Comparison of ENCODE assay signal across 8 cellular contexts in the genomic region with DNA sequence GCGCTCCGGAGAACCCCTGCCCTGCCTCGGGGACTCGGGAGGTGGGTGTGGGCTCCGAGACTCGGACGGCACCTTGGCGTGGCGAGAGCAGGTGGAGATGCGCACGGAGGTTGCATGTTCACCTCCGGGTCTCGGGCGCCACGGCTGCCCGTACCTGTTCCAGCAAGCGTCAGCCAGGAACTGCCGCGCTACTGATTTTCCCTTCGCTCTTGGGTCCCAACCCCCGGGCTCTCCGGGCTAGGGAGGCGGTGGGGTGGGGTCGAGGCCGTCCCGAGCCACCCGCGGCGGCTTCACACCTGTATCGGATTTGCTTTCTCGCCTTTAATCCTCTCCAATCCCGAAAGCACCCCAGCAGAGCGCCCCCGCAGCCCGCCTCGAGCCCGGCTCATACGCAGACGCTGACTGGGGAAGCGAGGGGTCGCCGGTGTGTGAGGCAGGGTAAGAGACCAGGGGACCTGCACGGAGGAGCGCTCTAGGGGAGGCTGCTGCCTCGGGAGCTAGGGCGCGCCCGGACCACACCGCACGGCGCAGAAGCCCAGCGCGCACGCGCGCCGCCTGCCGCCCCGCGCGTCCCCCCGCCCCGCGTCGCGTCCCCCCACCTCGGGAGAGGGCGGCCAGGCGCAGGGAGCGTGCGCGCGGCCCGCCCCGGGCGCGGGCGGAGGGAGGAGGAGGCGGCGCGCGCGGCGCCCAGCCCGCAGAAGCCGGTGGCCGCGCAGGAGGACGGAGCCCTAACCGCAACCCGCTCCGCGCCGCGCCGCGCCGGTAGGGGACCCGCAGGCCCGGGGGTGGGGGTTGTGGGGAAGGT. TPM values are rescaled to one million over a fixed set of nuclear protein-coding genes. Genes with fewer than 3 reads are reported as not detected.
A peak's percentile ranks its signal among the peaks of the same experiment; 100 is the strongest.
DNase-seq lines count a peak whose midpoint lies in the region; ATAC-seq and TF ChIP-seq lines count a peak whose summit lies in the region.

A gene with protein sequence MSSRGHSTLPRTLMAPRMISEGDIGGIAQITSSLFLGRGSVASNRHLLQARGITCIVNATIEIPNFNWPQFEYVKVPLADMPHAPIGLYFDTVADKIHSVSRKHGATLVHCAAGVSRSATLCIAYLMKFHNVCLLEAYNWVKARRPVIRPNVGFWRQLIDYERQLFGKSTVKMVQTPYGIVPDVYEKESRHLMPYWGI (plus strand): TSS at position 695 of the 805 bp plus-strand sequence. CDS start 22,382 bp downstream, outside the sequence.

- in situ Hi-C loops in HAP-1 (cut with MboI; ENCODE audit: low sequenced_read_pairs), result no loop called here

- H3K4me1 Mint-ChIP-seq in progenitor cell of endocrine pancreas (ENCODE audit: low read depth), result peaks cover 26% of the 10 kb centered on the region

- H3K27me3 ChIP-seq in HAP-1 (ENCODE audit: low read depth), result no peaks in the 10 kb centered on the region
- no peaks in the 10 kb centered on the region for H3K27me3 ChIP-seq in adrenal gland
- H3K27me3 ChIP-seq in heart right ventricle, result peaks cover 0 to 24% (median 0%) of the 10 kb centered on the region in 7 donors
- peaks cover 0 to 4% (median 0%) of the 10 kb centered on the region in 4 donors for H3K27me3 ChIP-seq in upper lobe of left lung

- DNase-seq in GM04504 (ENCODE audit: low read depth), result peak; percentile 73
- DNase-seq in HAP-1 (ENCODE audit: low spot score in 2 of 2), result peak; percentile 81 to 89
- peak; percentile 88 for DNase-seq in NAMALWA (ENCODE audit: low spot score)
- DNase-seq in adrenal gland, result peak; percentile 76 to 86 (median 78)
- peak; percentile 73 to 86 for DNase-seq in heart right ventricle
- peak; percentile 84 for DNase-seq in progenitor cell of endocrine pancreas (ENCODE audit: low spot score, unreplicated experiment)
- peak; percentile 71 to 97 for DNase-seq in upper lobe of left lung

- no peak for TF ChIP-seq CTCF in adrenal gland (IDR thresholded peaks at IDR 0.05)
- no peak for TF ChIP-seq CTCF in heart right ventricle (IDR thresholded peaks at IDR 0.05)
- TF ChIP-seq CTCF in progenitor cell of endocrine pancreas (IDR thresholded peaks at IDR 0.05; ENCODE audit: unreplicated experiment), result no peak
- no peak for TF ChIP-seq CTCF in upper lobe of left lung (IDR thresholded peaks at IDR 0.05)

- H3K27me3 Mint-ChIP-seq in progenitor cell of endocrine pancreas, result peaks cover 3% of the 10 kb centered on the region

- H3K4me1 ChIP-seq in HAP-1 (peaks cover 39% of the 10 kb centered on the region), adrenal gland (replicated peaks in 1 of 2) (peaks cover 31 to 51% of the 10 kb centered on the region in 2 donors), heart right ventricle (peaks cover 0 to 44% (median 40%) of the 10 kb centered on the region in 9 donors), upper lobe of left lung (peaks cover 15 to 31% (median 24%) of the 10 kb centered on the region in 4 donors)

- H3K27ac Mint-ChIP-seq in progenitor cell of endocrine pancreas, result peak within 1 kb of the TSS; percentile 97

- TF ChIP-seq POLR2A in adrenal gland (IDR thresholded peaks at IDR 0.05) (peak; percentile 62 to 82), upper lobe of left lung (IDR thresholded peaks at IDR 0.05) (peak in 3 of 4 donors; percentile 26 to 82 (median 58))

- H3K36me3 ChIP-seq in HAP-1 (replicated peaks) (no peaks in the 10 kb centered on the region), adrenal gland (replicated peaks in 1 of 2) (no peaks in the 10 kb centered on the region), heart right ventricle (no peaks in the 10 kb centered on the region), upper lobe of left lung (no peaks in the 10 kb centered on the region)

- no peaks in the 10 kb centered on the region for H3K9me3 Mint-ChIP-seq in progenitor cell of endocrine pancreas (ENCODE audit: low read depth)

- H3K4me3 ChIP-seq in HAP-1 (peak within 1 kb of the TSS; percentile 58), adrenal gland (peak within 1 kb of the TSS; percentile 40 to 92 (median 67)), heart right ventricle (peak within 1 kb of the TSS; percentile 71 to 99 (median 86)), upper lobe of left lung (peak within 1 kb of the TSS; percentile 79 to 97 (median 89))

- intact Hi-C loops in T-helper 1 cell treated with Interleukin-12 subunit alpha and Interleukin-12 subunit beta and Interleukin-4 antibody, amounts not matched to agents 30 ng/mL and 1 ng/mL, for 36 hours (cut with micrococcal nuclease), result loop anchor here (1.0 to 2.0 kb wide), 5 partner anchors 59 to 130 kb away; a partner anchor contains a TSS
- intact Hi-C loops in adrenal gland (cut with DNase I), result no loop called here
- intact Hi-C loops in heart right ventricle (cut with DNase I), result loop anchor here in 3 of 10 donors (2.0 to 10.0 kb wide), 4 partner anchors 65 to 153 kb away; a partner anchor contains a TSS

- H3K4me3 Mint-ChIP-seq in progenitor cell of endocrine pancreas (ENCODE audit: low read depth), result peak within 1 kb of the TSS; percentile 86

- WGBS in adrenal gland, 4 donors, result 0 to 1% (median 0%) methylated on average over 3 to 99 of the region's 100 CpGs
- WGBS in heart right ventricle, 2 donors, result 0 to 1% methylated on average over 67 to 100 of the region's 100 CpGs
- WGBS in upper lobe of left lung, 2 donors, result 0% methylated on average over 21 of the region's 100 CpGs; no CpG with 5 or more reads in 1 of the 2 donors

- H3K27ac ChIP-seq in adrenal gland (peak within 1 kb of the TSS; percentile 68 to 93 (median 90)), heart right ventricle (peak within 1 kb of the TSS; percentile 69 to 94 (median 90)), upper lobe of left lung (peak within 1 kb of the TSS; percentile 86 to 91 (median 88))

- H3K9me3 ChIP-seq in HAP-1 (no peaks in the 10 kb centered on the region), adrenal gland (replicated peaks in 1 of 3) (no peaks in the 10 kb centered on the region), heart right ventricle (no peaks in the 10 kb centered on the region), upper lobe of left lung (no peaks in the 10 kb centered on the region)

- peak; percentile 80 to 95 (median 87) for ATAC-seq in heart right ventricle
- ATAC-seq in upper lobe of left lung (ENCODE audit: low FRiP score in 2 of 2), result peak; percentile 89 to 92

- TF ChIP-seq EP300 in upper lobe of left lung (IDR thresholded peaks at IDR 0.05), result no peak

- H3K36me3 Mint-ChIP-seq in progenitor cell of endocrine pancreas (ENCODE audit: insufficient read depth), result no peaks in the 10 kb centered on the region

RNA-seq across cellular contexts. Expression of the gene that starts here (rescaled TPM):
- 12.7 and 13.0 TPM in 2 replicates for total RNA-seq in T-helper 1 cell treated with Interleukin-12 subunit alpha and Interleukin-12 subunit beta and Interleukin-4 antibody, amounts not matched to agents 30 ng/mL and 1 ng/mL, for 36 hours
- total RNA-seq in adrenal gland, result 10 to 100 TPM; 13.4 to 66.2 (median 23.3) TPM
- polyA plus RNA-seq in adrenal gland, result 10 to 100 TPM in 2 of 3 donors, 1 to 10 TPM in 1; 7.2 to 19.8 (median 16.0) TPM
- total RNA-seq in heart right ventricle, result 10 to 100 TPM; 12.6 to 21.7 (median 18.5) TPM
- polyA plus RNA-seq in heart right ventricle, result 10 to 100 TPM in 1 of 2 donors, 1 to 10 TPM in 1; 6.0 to 18.8 TPM
- total RNA-seq in progenitor cell of endocrine pancreas, result 18.7 and 19.2 TPM in 2 replicates
- total RNA-seq in upper lobe of left lung, result 10 to 100 TPM in 3 of 6 donors, 1 to 10 TPM in 3; 4.2 to 40.0 (median 9.4) TPM

Comparison
In these comparisons a context has a peak if more than half of its experiments do, and no peak if none do; other contexts are left out.
1. Peak in every context shown above with its lines: DNase-seq, ATAC-seq, H3K4me3 ChIP-seq and H3K27ac ChIP-seq.